26 cellular contexts compared by ENCODE assay signal in genomic region chr1:78284354-78284753, GRCh38.
DNase-seq lines count a peak whose midpoint lies in the region; ATAC-seq and TF ChIP-seq lines count a peak whose summit lies in the region.
"Had no signal": no experiment of that assay in that cellular context is flagged by ENCODE, and none has a peak within 500 bp of the region (broad histone marks: within the 10 kb centered on the region; RNA-seq: fewer than 3 reads in every experiment).

No MANE protein-coding gene starts in this region.

- H3K9me3 ChIP-seq in left ventricle myocardium inferior (replicated peaks) (no peaks in the 10 kb centered on the region), heart right ventricle (no peaks in the 10 kb centered on the region), upper lobe of right lung (no peaks in the 10 kb centered on the region), suprapubic skin (no peaks in the 10 kb centered on the region)
- H3K9me3 ChIP-seq: BE2C, breast epithelium, esophagus muscularis mucosa, ovary, SJSA1 had no signal

- intact Hi-C loops in Right ventricle myocardium superior (cut with DNase I) (no loop called here), left ventricle myocardium inferior (cut with micrococcal nuclease) (no loop called here), heart right ventricle (cut with DNase I) (no loop called here), upper lobe of right lung (cut with DNase I) (no loop called here)

- ATAC-seq in Right ventricle myocardium superior (ENCODE audit: poor library complexity) = peak; percentile 93
- peak in 5 of 8 donors; percentile 42 to 88 (median 74) for ATAC-seq in heart right ventricle
- peak; percentile 67 for ATAC-seq in upper lobe of right lung
- no peak for ATAC-seq in HG02571 (IDR thresholded peaks at IDR 0.05; ENCODE audit: unreplicated experiment)
- ATAC-seq: activated CD4-positive, alpha-beta T cell treated with anti-CD3 and anti-CD28 coated beads for 36 hours; natural killer cell treated with Interleukin-12 subunit alpha and Interleukin-12 subunit beta and Interleukin-15 and Interleukin-18, amount 100 ng/mL, for 72 hours had no signal

- no peak overlapping the region for H3K27ac ChIP-seq in left ventricle myocardium inferior (replicated peaks)
- no peak overlapping the region for H3K27ac ChIP-seq in heart right ventricle
- no peak overlapping the region for H3K27ac ChIP-seq in upper lobe of right lung
- no peak overlapping the region for H3K27ac ChIP-seq in suprapubic skin
- no peak overlapping the region for H3K27ac ChIP-seq in caudate nucleus (ENCODE audit: low read depth, low read length)
- H3K27ac ChIP-seq: esophagus muscularis mucosa, ovary, SJSA1 had no signal

- DNase-seq in Right ventricle myocardium superior (peak; percentile 58), left ventricle myocardium inferior (no peak), heart right ventricle (peak in 1 of 2 donors; percentile 10), mucosa of gallbladder (ENCODE audit: low spot score) (peak; percentile 16), upper lobe of right lung (no peak), suprapubic skin (ENCODE audit: low spot score in 2 of 2) (no peak), caudate nucleus (lab: John Stamatoyannopoulos, UW) (no peak)
- DNase-seq: activated CD4-positive, alpha-beta T cell treated with anti-CD3 and anti-CD28 coated beads for 36 hours; activated CD8-positive, alpha-beta memory T cell treated with anti-CD3 and anti-CD28 coated beads for 24 hours; activated T-cell treated with anti-CD3 and anti-CD28 coated beads, Interleukin-2, amount 50 U/mL, for 24 hours; BE2C; COR-L47; DMS79; endodermal cell; GF-D8; Karpas-422; midbrain; NCI-H1048; NCI-H187 treated with DMSO at 0.1 percent for 48 hours; NCI-H69; ovary had no signal

- TF ChIP-seq CTCF in left ventricle myocardium inferior (IDR thresholded peaks at IDR 0.05; ENCODE audit: borderline replicate concordance) (no peak), heart right ventricle (IDR thresholded peaks at IDR 0.05) (no peak), upper lobe of right lung (IDR thresholded peaks at IDR 0.05) (no peak), suprapubic skin (IDR thresholded peaks at IDR 0.05) (no peak)

- 56% methylated on average over 1 of the region's 1 CpG for WGBS in heart right ventricle, 2 donors
- 50% methylated on average over 1 of the region's 1 CpG for WGBS in suprapubic skin

- H3K36me3 ChIP-seq in left ventricle myocardium inferior (no peaks in the 10 kb centered on the region), heart right ventricle (no peaks in the 10 kb centered on the region), upper lobe of right lung (no peaks in the 10 kb centered on the region), suprapubic skin (no peaks in the 10 kb centered on the region)
- H3K36me3 ChIP-seq: BE2C, breast epithelium, esophagus muscularis mucosa, ovary, SJSA1 had no signal

- no peaks in the 10 kb centered on the region for H3K27me3 ChIP-seq in left ventricle myocardium inferior (ENCODE audit: low read depth)
- H3K27me3 ChIP-seq in heart right ventricle = no peaks in the 10 kb centered on the region
- H3K27me3 ChIP-seq in upper lobe of right lung = no peaks in the 10 kb centered on the region
- no peaks in the 10 kb centered on the region for H3K27me3 ChIP-seq in suprapubic skin
- H3K27me3 ChIP-seq: BE2C, breast epithelium, esophagus muscularis mucosa, ovary, SJSA1 had no signal

- TF ChIP-seq POLR2A in suprapubic skin (IDR thresholded peaks at IDR 0.05) = no peak

- no peak overlapping the region for H3K4me3 ChIP-seq in left ventricle myocardium inferior
- no peak overlapping the region for H3K4me3 ChIP-seq in heart right ventricle
- no peak overlapping the region for H3K4me3 ChIP-seq in upper lobe of right lung
- H3K4me3 ChIP-seq in suprapubic skin = no peak overlapping the region
- H3K4me3 ChIP-seq: breast epithelium, esophagus muscularis mucosa, ovary, SJSA1 had no signal

- no peak for TF ChIP-seq EP300 in suprapubic skin (IDR thresholded peaks at IDR 0.05)

- no peaks in the 10 kb centered on the region for H3K4me1 ChIP-seq in left ventricle myocardium inferior
- no peaks in the 10 kb centered on the region for H3K4me1 ChIP-seq in heart right ventricle
- peaks cover 3% of the 10 kb centered on the region for H3K4me1 ChIP-seq in upper lobe of right lung
- peaks cover 3% of the 10 kb centered on the region for H3K4me1 ChIP-seq in suprapubic skin
- H3K4me1 ChIP-seq: BE2C, breast epithelium had no signal

Comparison
In these comparisons a context has a peak if more than half of its experiments do, and no peak if none do; other contexts are left out.
1. DNase-seq: peak in Right ventricle myocardium superior (single experiment) and mucosa of gallbladder (single experiment); none in left ventricle myocardium inferior (single experiment), upper lobe of right lung (single experiment), suprapubic skin (0 of 2) and caudate nucleus (0 of 61).